In genomic region chr10:112831826-112832225, GRCh38 we compare ENCODE assay signal across 19 cellular contexts.
DNase-seq lines count a peak whose midpoint lies in the region; ATAC-seq and TF ChIP-seq lines count a peak whose summit lies in the region.
"Had no signal": no experiment of that assay in that cellular context is flagged by ENCODE, and none has a peak within 500 bp of the region (broad histone marks: within the 10 kb centered on the region; RNA-seq: fewer than 3 reads in every experiment).

No MANE protein-coding gene starts in this region.

- DNase-seq in WTC11 (ENCODE audit: low spot score): no peak
- peak; percentile 81 for DNase-seq in islet precursor cell
- DNase-seq in smooth muscle cell (lab: John Stamatoyannopoulos, UW; ENCODE audit: unreplicated experiment): no peak
- DNase-seq in activated CD4-positive, alpha-beta T cell treated with anti-CD3 and anti-CD28 coated beads for 48 hours: no peak
- DNase-seq in NCI-H128 (lab: John Stamatoyannopoulos, UW; ENCODE audit: unreplicated experiment): no peak
- DNase-seq in NCI-H2029 treated with DMSO at 0.1 percent for 48 hours (lab: John Stamatoyannopoulos, UW): no peak
- DNase-seq: BE2C; CD4-positive, CD25-positive, alpha-beta regulatory T cell; DMS79; KBM-7; MM.1S; NCI-H1048; NCI-H1436; NCI-H187 treated with DMSO at 0.1 percent for 48 hours; NCI-H2227 treated with DMSO at 0.1 percent for 48 hours; NCI-H510A; NCI-H748 treated with DMSO at 0.1 percent for 48 hours had no signal

- no peaks in the 10 kb centered on the region for H3K4me1 ChIP-seq in HEK293 (ENCODE audit: control insufficient read depth, insufficient read depth, low read length)
- H3K4me1 ChIP-seq in smooth muscle cell (ENCODE audit: low read depth): peaks cover 20% of the 10 kb centered on the region
- H3K4me1 ChIP-seq: BE2C had no signal

- H3F3A ChIP-seq in smooth muscle cell (ENCODE audit: low read depth): no peaks in the 10 kb centered on the region

- H3K9ac ChIP-seq in smooth muscle cell (ENCODE audit: low read depth): no peak overlapping the region

- H3K4me1 Mint-ChIP-seq in WTC11: peaks cover 64% of the 10 kb centered on the region

- H3K4me3 ChIP-seq in HEK293 (ENCODE audit: low read depth, low read length) (no peak overlapping the region), smooth muscle cell (no peak overlapping the region)

- no peaks in the 10 kb centered on the region for H3K27me3 ChIP-seq in smooth muscle cell (ENCODE audit: low read depth)
- H3K27me3 ChIP-seq: BE2C had no signal

- no peak overlapping the region for H2AFZ ChIP-seq in smooth muscle cell (ENCODE audit: low read depth)

- no peak; the same call in 1 of the 2 replicates for ATAC-seq in WTC11
- ATAC-seq: Panc1 had no signal

- no peaks in the 10 kb centered on the region for H3K9me3 Mint-ChIP-seq in WTC11
- H3K9me3 Mint-ChIP-seq: CD4-positive, CD25-positive, alpha-beta regulatory T cell had no signal

- 13% methylated on average over 14 of the region's 14 CpGs for WGBS in smooth muscle cell (ENCODE audit: low lambda C conversion rate)

- H3K27ac Mint-ChIP-seq in WTC11: peak overlapping the region; percentile 96
- H3K27ac Mint-ChIP-seq: CD4-positive, CD25-positive, alpha-beta regulatory T cell had no signal

- H3K79me2 ChIP-seq in smooth muscle cell (ENCODE audit: low read depth): no peaks in the 10 kb centered on the region

- H3K27me3 Mint-ChIP-seq in WTC11 (ENCODE audit: low read depth): peaks cover 26% of the 10 kb centered on the region
- H3K27me3 Mint-ChIP-seq: CD4-positive, CD25-positive, alpha-beta regulatory T cell had no signal

- H3K4me3 Mint-ChIP-seq in WTC11: peak overlapping the region; percentile 58
- H3K4me3 Mint-ChIP-seq: CD4-positive, CD25-positive, alpha-beta regulatory T cell had no signal

- H4K20me1 ChIP-seq in smooth muscle cell (ENCODE audit: low read depth): no peaks in the 10 kb centered on the region

- POLR2A ChIA-PET in HEK293 (lab: Yijun Ruan, JAX): interaction anchor here (0.7 kb wide), 1 partner anchor 385 kb away, joined by 3 read pairs; the partner anchor contains the start of genes VTI1A and ZDHHC6
- POLR2A ChIA-PET in WTC11 (lab: Charles Lee): interaction anchor here (0.9 kb wide), 1 partner anchor 20 kb away, joined by 3 read pairs; no protein-coding TSS in a partner anchor

- H3K36me3 Mint-ChIP-seq in WTC11: no peaks in the 10 kb centered on the region

- H3K4me2 ChIP-seq in smooth muscle cell: peak overlapping the region; percentile 47

- no peaks in the 10 kb centered on the region for H3K9me3 ChIP-seq in HEK293 (ENCODE audit: control insufficient read depth, insufficient read depth, low read depth, low read length)
- H3K9me3 ChIP-seq in smooth muscle cell (replicated peaks; ENCODE audit: low read depth): no peaks in the 10 kb centered on the region
- H3K9me3 ChIP-seq: BE2C had no signal

- CTCF ChIA-PET in HEK293 (lab: Yijun Ruan, JAX): interaction anchor here (0.7 kb wide), 1 partner anchor 691 kb away, joined by 3 read pairs; no protein-coding TSS in a partner anchor
- CTCF ChIA-PET in WTC11 (lab: Charles Lee): no interaction called here

- H3K27ac ChIP-seq in HEK293 (ENCODE audit: extremely low read depth, low read depth, low read length) (no peak overlapping the region), smooth muscle cell (ENCODE audit: low read depth) (no peak overlapping the region)

- no peak for TF ChIP-seq CTCF in HEK293 (tag by site-specific recombination; IDR thresholded peaks at IDR 0.05)
- no peak for TF ChIP-seq CTCF in WTC11 (IDR thresholded peaks at IDR 0.05)
- no peak for TF ChIP-seq CTCF in smooth muscle cell (IDR thresholded peaks at IDR 0.05; ENCODE audit: borderline replicate concordance, insufficient read depth, poor library complexity, severe bottlenecking)

- H3K36me3 ChIP-seq in HEK293 (ENCODE audit: control insufficient read depth in 2 of 2, insufficient read depth in 1 of 2, low read length in 2 of 2) (no peaks in the 10 kb centered on the region), smooth muscle cell (ENCODE audit: low read depth) (no peaks in the 10 kb centered on the region)
- H3K36me3 ChIP-seq: BE2C had no signal

TF ChIP-seq in HEK293, 187 proteins besides CTCF, POLR2A, EP300 and RAD21:
- peak; percentile 48; the same call in 1 of the 2 replicates for TF ChIP-seq FEZF1 (tag by site-specific recombination; IDR thresholded peaks at IDR 0.05)
- TF ChIP-seq ZNF670 (tag by site-specific recombination; IDR thresholded peaks at IDR 0.05; ENCODE audit: low read depth): no peak

TF ChIP-seq in WTC11, 78 proteins besides CTCF, POLR2A, EP300 and RAD21:
- TF ChIP-seq AR (CRISPR knock-in tag; IDR thresholded peaks at IDR 0.05) (no peak), PREB (CRISPR knock-in tag; IDR thresholded peaks at IDR 0.05; ENCODE audit: borderline replicate concordance) (no peak), SOX15 (CRISPR knock-in tag; IDR thresholded peaks at IDR 0.05) (no peak), SMAD3 (CRISPR knock-in tag; IDR thresholded peaks at IDR 0.05; ENCODE audit: borderline replicate concordance) (no peak), E2F5 (CRISPR knock-in tag; IDR thresholded peaks at IDR 0.05) (no peak)
